In the genomic region with DNA sequence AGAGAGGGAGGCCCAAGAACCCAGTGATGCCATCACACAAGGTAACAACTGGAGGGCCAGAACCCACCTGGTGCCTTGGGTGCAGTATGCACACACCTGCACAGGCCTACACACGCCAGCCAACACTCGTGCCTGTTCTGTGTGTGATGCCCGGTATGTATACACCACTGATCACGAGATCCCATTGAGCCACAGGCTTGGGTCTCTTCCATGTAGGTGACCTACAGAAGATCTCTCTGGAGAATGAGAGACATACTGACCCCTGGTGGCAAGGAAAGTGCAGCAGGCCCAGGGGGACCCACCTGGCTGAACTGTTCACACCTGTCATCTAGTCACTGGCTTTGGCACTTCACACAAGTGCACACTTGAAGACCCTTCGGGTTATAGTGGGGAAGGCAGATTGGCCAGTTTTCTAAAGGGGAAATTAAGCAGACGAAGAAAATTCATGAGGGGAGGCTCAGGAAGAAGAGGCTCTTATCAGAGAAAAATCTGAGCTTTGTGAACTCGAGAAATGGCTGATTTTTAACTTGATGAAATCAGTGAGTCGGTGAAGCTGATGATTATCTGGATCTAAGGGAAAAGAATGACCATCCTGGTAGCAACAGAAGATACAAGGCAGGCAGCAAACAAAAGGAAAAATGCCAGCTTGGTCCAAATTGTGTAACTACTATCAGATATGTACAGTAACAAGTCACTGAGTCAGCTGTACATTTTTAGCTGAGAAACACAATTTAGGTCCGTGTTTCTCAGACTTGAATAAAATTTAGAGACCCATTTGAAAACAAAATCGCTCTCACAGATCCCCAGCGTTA, we compare ENCODE assay signal across 8 cellular contexts.
DNase-seq lines count a peak whose midpoint lies in the region; ATAC-seq, FAIRE-seq and TF ChIP-seq lines count a peak whose summit lies in the region.

No MANE protein-coding gene starts in this region.

- no peak overlapping the region for H2AFZ ChIP-seq in SU-DHL-6 (ENCODE audit: low read depth, low read length, severe bottlenecking)

- H3K4me3 Mint-ChIP-seq in brain: no peak overlapping the region

- H3K9ac ChIP-seq in SU-DHL-6 (ENCODE audit: low read length): no peak overlapping the region
- no peak overlapping the region for H3K9ac ChIP-seq in liver (ENCODE audit: low read depth in 1 of 2, low read length in 2 of 2)

- peak in 1 of 2 experiments; percentile 31 for DNase-seq in A549 (ENCODE audit: low read depth in 1 of 2, low spot score in 1 of 2)
- DNase-seq in GM13977 (ENCODE audit: low spot score): peak; percentile 67
- DNase-seq in thyroid gland: peak; percentile 64 to 68
- no peak for DNase-seq in putamen (ENCODE audit: low spot score)

- H3K9me2 ChIP-seq in SU-DHL-6 (replicated peaks; ENCODE audit: insufficient read depth, low read length): no peaks in the 10 kb centered on the region

- intact Hi-C loops in thyroid gland (cut with DNase I): loop anchor here (5.0 kb wide), 1 partner anchor 170 kb away; no protein-coding TSS in a partner anchor

- H3K36me3 ChIP-seq in SU-DHL-6 (ENCODE audit: low read length): no peaks in the 10 kb centered on the region
- H3K36me3 ChIP-seq in liver (ENCODE audit: control insufficient read depth in 4 of 4, insufficient read depth in 3 of 4, low read depth in 1 of 4, low read length in 3 of 4): no peaks in the 10 kb centered on the region
- H3K36me3 ChIP-seq in thyroid gland: no peaks in the 10 kb centered on the region

- no peak for FAIRE-seq in A549 (lab: Jason Lieb, UNC)

- in situ Hi-C loops in GM13977 (cut with MboI; ENCODE audit: low pct_unique_long_range_greater_than_20kb, low sequenced_read_pairs, unreplicated experiment): loop anchor here (10.0 kb wide), 1 partner anchor 173 kb away; no protein-coding TSS in a partner anchor

- TF ChIP-seq EP300 in A549 (IDR thresholded peaks at IDR 0.05): no peak
- no peak for TF ChIP-seq EP300 in Ishikawa (IDR thresholded peaks at IDR 0.05; ENCODE audit: borderline replicate concordance)

- no peaks in the 10 kb centered on the region for H3K4me1 Mint-ChIP-seq in brain

- H3K27ac Mint-ChIP-seq in brain: peak overlapping the region in 1 of 5 experiments; percentile 66

- H3K9me3 Mint-ChIP-seq in brain: no peaks in the 10 kb centered on the region

- no peak overlapping the region for H3K27ac ChIP-seq in A549
- no peak overlapping the region for H3K27ac ChIP-seq in SU-DHL-6 (ENCODE audit: low read depth, low read length)
- no peak overlapping the region for H3K27ac ChIP-seq in liver (ENCODE audit: low read depth in 1 of 2, low read length in 2 of 2)
- no peak overlapping the region for H3K27ac ChIP-seq in thyroid gland

- ATAC-seq in A549: peak; percentile 45 to 82; a peak in 4 of 6 replicates

- no peaks in the 10 kb centered on the region for H3K4me1 ChIP-seq in A549
- H3K4me1 ChIP-seq in liver (ENCODE audit: control insufficient read depth in 4 of 4, insufficient read depth in 4 of 4, low read length in 3 of 4): peaks cover 3 to 11% (median 3%) of the 10 kb centered on the region in 4 donors
- peaks cover 0 to 6% of the 10 kb centered on the region in 2 donors for H3K4me1 ChIP-seq in thyroid gland

- POLR2A ChIA-PET in A549 (lab: Yijun Ruan, JAX): no interaction called here

- H3K79me2 ChIP-seq in SU-DHL-6 (ENCODE audit: insufficient read depth, low read length): no peaks in the 10 kb centered on the region

- H3K27me3 ChIP-seq in SU-DHL-6 (ENCODE audit: low read length) (no peaks in the 10 kb centered on the region), liver (ENCODE audit: control insufficient read depth in 4 of 4, insufficient read depth in 4 of 4, low read length in 3 of 4) (no peaks in the 10 kb centered on the region), thyroid gland (no peaks in the 10 kb centered on the region)

- no peaks in the 10 kb centered on the region for H3F3A ChIP-seq in SU-DHL-6 (ENCODE audit: insufficient read depth)

- 60% methylated on average over 7 of the region's 11 CpGs for WGBS in A549 (ENCODE audit: missing lambda C conversion rate)
- 60% methylated on average over 11 of the region's 11 CpGs for WGBS in liver
- 54 to 64% methylated on average over 9 to 11 of the region's 11 CpGs for WGBS in thyroid gland, 2 donors

- peak; percentile 46 for TF ChIP-seq CTCF in A549 (IDR thresholded peaks at IDR 0.05)
- TF ChIP-seq CTCF in GM13977 (IDR thresholded peaks at IDR 0.05; ENCODE audit: extremely low read depth, insufficient read depth, missing control alignments): peak; percentile 73
- peak; percentile 63 for TF ChIP-seq CTCF in SU-DHL-6 (IDR thresholded peaks at IDR 0.05; ENCODE audit: insufficient read depth, low read length, poor library complexity, severe bottlenecking)
- TF ChIP-seq CTCF in brain (conservative IDR thresholded peaks at IDR 0.05): peak; percentile 29 to 39
- TF ChIP-seq CTCF in liver (IDR thresholded peaks at IDR 0.05; ENCODE audit: low read depth, low read length, missing input control): peak; percentile 77
- TF ChIP-seq CTCF in thyroid gland (IDR thresholded peaks at IDR 0.05): peak; percentile 29 to 74 (median 43)

- H3K9me3 ChIP-seq in A549 (no peaks in the 10 kb centered on the region), SU-DHL-6 (ENCODE audit: insufficient read depth, low read length) (no peaks in the 10 kb centered on the region), liver (ENCODE audit: control insufficient read depth in 4 of 4, low read length in 3 of 4) (no peaks in the 10 kb centered on the region), thyroid gland (no peaks in the 10 kb centered on the region)

- no peaks in the 10 kb centered on the region for H3K27me3 Mint-ChIP-seq in brain

- H4K20me1 ChIP-seq in SU-DHL-6 (ENCODE audit: low read depth, low read length): no peaks in the 10 kb centered on the region

- H3K4me3 ChIP-seq in A549: no peak overlapping the region
- H3K4me3 ChIP-seq in SU-DHL-6 (ENCODE audit: insufficient read depth, low read length, poor library complexity, severe bottlenecking): no peak overlapping the region
- H3K4me3 ChIP-seq in liver (ENCODE audit: low read depth in 1 of 3, low read length in 3 of 3): no peak overlapping the region
- no peak overlapping the region for H3K4me3 ChIP-seq in thyroid gland (replicated peaks in 1 of 3)

- TF ChIP-seq POLR2A in A549 (IDR thresholded peaks at IDR 0.05; ENCODE audit: low read length) (no peak), thyroid gland (IDR thresholded peaks at IDR 0.05) (no peak)

- H3K4me2 ChIP-seq in A549: no peak overlapping the region
- H3K4me2 ChIP-seq in SU-DHL-6 (ENCODE audit: low read depth, low read length, poor library complexity, severe bottlenecking): no peak overlapping the region

- TF ChIP-seq RAD21 in A549 (conservative IDR thresholded peaks at IDR 0.05 in 1 of 2, IDR thresholded peaks at IDR 0.05 in 1 of 2) (peak; percentile 25 to 28; a peak in 1 of 5 replicates), Ishikawa (IDR thresholded peaks at IDR 0.05; ENCODE audit: low read depth) (peak; percentile 68), liver (IDR thresholded peaks at IDR 0.05) (peak; percentile 74 to 88)

- peaks cover 36% of the 10 kb centered on the region for H3K36me3 Mint-ChIP-seq in brain

- CTCF ChIA-PET in A549 (lab: Yijun Ruan, JAX): interaction anchor here (0.8 to 1.6 kb wide), 3 partner anchors 48 to 171 kb away, joined by 3 to 5 read pairs (median 3); no protein-coding TSS in a partner anchor

TF ChIP-seq in A549, 52 proteins besides CTCF, POLR2A, EP300 and RAD21:
- TF ChIP-seq, protein P1, sequence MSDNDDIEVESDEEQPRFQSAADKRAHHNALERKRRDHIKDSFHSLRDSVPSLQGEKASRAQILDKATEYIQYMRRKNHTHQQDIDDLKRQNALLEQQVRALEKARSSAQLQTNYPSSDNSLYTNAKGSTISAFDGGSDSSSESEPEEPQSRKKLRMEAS (IDR thresholded peaks at IDR 0.05): no peak
- no peak for TF ChIP-seq RARB (CRISPR knock-in tag; IDR thresholded peaks at IDR 0.05)
- TF ChIP-seq BHLHE40 (IDR thresholded peaks at IDR 0.05; ENCODE audit: low read depth, low read length): no peak
- no peak for TF ChIP-seq RFX5 (IDR thresholded peaks at IDR 0.05)
- no peak for TF ChIP-seq JUN (IDR thresholded peaks at IDR 0.05)

TF ChIP-seq in Ishikawa, 13 proteins besides CTCF, POLR2A, EP300 and RAD21:
- TF ChIP-seq CEBPB (IDR thresholded peaks at IDR 0.05) (no peak), EGR1 (IDR thresholded peaks at IDR 0.05) (no peak), TAF1 (IDR thresholded peaks at IDR 0.05; ENCODE audit: low read depth) (no peak), YY1 (IDR thresholded peaks at IDR 0.05; ENCODE audit: low read depth) (no peak)
- TF ChIP-seq, protein P2, sequence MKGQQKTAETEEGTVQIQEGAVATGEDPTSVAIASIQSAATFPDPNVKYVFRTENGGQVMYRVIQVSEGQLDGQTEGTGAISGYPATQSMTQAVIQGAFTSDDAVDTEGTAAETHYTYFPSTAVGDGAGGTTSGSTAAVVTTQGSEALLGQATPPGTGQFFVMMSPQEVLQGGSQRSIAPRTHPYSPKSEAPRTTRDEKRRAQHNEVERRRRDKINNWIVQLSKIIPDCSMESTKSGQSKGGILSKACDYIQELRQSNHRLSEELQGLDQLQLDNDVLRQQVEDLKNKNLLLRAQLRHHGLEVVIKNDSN (IDR thresholded peaks at IDR 0.05): no peak

TF ChIP-seq in liver, 16 proteins besides CTCF, POLR2A, EP300 and RAD21 (continues in another document):
- peak; percentile 31 for TF ChIP-seq FOXA1 (IDR thresholded peaks at IDR 0.05)
- no peak for TF ChIP-seq HNF4G (IDR thresholded peaks at IDR 0.05)
- TF ChIP-seq RXRA (IDR thresholded peaks at IDR 0.05): peak in 1 of 2 donors; percentile 22
- TF ChIP-seq, protein P3, sequence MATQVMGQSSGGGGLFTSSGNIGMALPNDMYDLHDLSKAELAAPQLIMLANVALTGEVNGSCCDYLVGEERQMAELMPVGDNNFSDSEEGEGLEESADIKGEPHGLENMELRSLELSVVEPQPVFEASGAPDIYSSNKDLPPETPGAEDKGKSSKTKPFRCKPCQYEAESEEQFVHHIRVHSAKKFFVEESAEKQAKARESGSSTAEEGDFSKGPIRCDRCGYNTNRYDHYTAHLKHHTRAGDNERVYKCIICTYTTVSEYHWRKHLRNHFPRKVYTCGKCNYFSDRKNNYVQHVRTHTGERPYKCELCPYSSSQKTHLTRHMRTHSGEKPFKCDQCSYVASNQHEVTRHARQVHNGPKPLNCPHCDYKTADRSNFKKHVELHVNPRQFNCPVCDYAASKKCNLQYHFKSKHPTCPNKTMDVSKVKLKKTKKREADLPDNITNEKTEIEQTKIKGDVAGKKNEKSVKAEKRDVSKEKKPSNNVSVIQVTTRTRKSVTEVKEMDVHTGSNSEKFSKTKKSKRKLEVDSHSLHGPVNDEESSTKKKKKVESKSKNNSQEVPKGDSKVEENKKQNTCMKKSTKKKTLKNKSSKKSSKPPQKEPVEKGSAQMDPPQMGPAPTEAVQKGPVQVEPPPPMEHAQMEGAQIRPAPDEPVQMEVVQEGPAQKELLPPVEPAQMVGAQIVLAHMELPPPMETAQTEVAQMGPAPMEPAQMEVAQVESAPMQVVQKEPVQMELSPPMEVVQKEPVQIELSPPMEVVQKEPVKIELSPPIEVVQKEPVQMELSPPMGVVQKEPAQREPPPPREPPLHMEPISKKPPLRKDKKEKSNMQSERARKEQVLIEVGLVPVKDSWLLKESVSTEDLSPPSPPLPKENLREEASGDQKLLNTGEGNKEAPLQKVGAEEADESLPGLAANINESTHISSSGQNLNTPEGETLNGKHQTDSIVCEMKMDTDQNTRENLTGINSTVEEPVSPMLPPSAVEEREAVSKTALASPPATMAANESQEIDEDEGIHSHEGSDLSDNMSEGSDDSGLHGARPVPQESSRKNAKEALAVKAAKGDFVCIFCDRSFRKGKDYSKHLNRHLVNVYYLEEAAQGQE (IDR thresholded peaks at IDR 0.05): no peak
